Comparison of ENCODE assay signal across 11 cellular contexts in genomic region chr11:20026629-20027545, GRCh38.
DNase-seq lines count a peak whose midpoint lies in the region; ATAC-seq and TF ChIP-seq lines count a peak whose summit lies in the region.
"Had no signal": no experiment of that assay in that cellular context is flagged by ENCODE, and none has a peak within 500 bp of the region (broad histone marks: within the 10 kb centered on the region; RNA-seq: fewer than 3 reads in every experiment).

No MANE protein-coding gene starts in this region.

- DNase-seq in NCI-H2227 (lab: John Stamatoyannopoulos, UW; ENCODE audit: unreplicated experiment) = peak; percentile 60
- no peak for DNase-seq in NCI-H2227 treated with DMSO at 0.1 percent for 48 hours (lab: John Stamatoyannopoulos, UW)
- DNase-seq in SJCRH30 = peak; percentile 85 to 88
- peak; percentile 82 for DNase-seq in iPS-NIHi11 (ENCODE audit: low spot score)
- DNase-seq in thyroid gland = peak; percentile 86 to 90
- no peak for DNase-seq in medulla oblongata (ENCODE audit: extremely low spot score)
- DNase-seq: activated CD4-positive, alpha-beta T cell treated with anti-CD3 and anti-CD28 coated beads for 36 hours; Peyer's patch had no signal

- H3K27ac ChIP-seq in SJCRH30 (peak overlapping the region; percentile 89), thyroid gland (peak overlapping the region; percentile 72 to 82 (median 82))
- H3K27ac ChIP-seq: Peyer's patch had no signal

- intact Hi-C loops in thyroid gland (cut with DNase I) = no loop called here

- no peaks in the 10 kb centered on the region for H3K9me3 ChIP-seq in SJCRH30 (replicated peaks)
- H3K9me3 ChIP-seq in thyroid gland = no peaks in the 10 kb centered on the region
- H3K9me3 ChIP-seq: Peyer's patch had no signal

- peaks cover 76% of the 10 kb centered on the region for H3K4me1 ChIP-seq in SJCRH30
- peaks cover 55 to 77% of the 10 kb centered on the region in 2 donors for H3K4me1 ChIP-seq in thyroid gland
- H3K4me1 ChIP-seq: Peyer's patch had no signal

- H3K36me3 ChIP-seq in SJCRH30 = no peaks in the 10 kb centered on the region; the same call in 1 of the 2 replicates
- no peaks in the 10 kb centered on the region for H3K36me3 ChIP-seq in thyroid gland
- H3K36me3 ChIP-seq: Peyer's patch had no signal

- TF ChIP-seq POLR2A in thyroid gland (IDR thresholded peaks at IDR 0.05) = peak in 1 of 2 donors; percentile 23

- H3K4me3 ChIP-seq in SJCRH30 (peak overlapping the region; percentile 36), thyroid gland (replicated peaks in 1 of 3) (no peak overlapping the region)
- H3K4me3 ChIP-seq: Peyer's patch had no signal

- 40 to 52% methylated on average over 14 to 15 of the region's 15 CpGs for WGBS in thyroid gland, 2 donors

- ATAC-seq in GM18520 (IDR thresholded peaks at IDR 0.05; ENCODE audit: unreplicated experiment) (no peak), GM19397 (IDR thresholded peaks at IDR 0.05; ENCODE audit: unreplicated experiment) (no peak)
- ATAC-seq: activated CD4-positive, alpha-beta T cell treated with anti-CD3 and anti-CD28 coated beads for 36 hours; stimulated activated memory B cell treated with anti-CD40 and anti-IgM and Interleukin-4, amounts not matched to agents 10 μg/mL and 1 μg/mL and 100 μg/mL, for 72 hours had no signal

- H3K27me3 ChIP-seq in SJCRH30 (no peaks in the 10 kb centered on the region), thyroid gland (no peaks in the 10 kb centered on the region)
- H3K27me3 ChIP-seq: Peyer's patch had no signal

- TF ChIP-seq CTCF in thyroid gland (IDR thresholded peaks at IDR 0.05) = no peak

Comparison
In these comparisons a context has a peak if more than half of its experiments do, and no peak if none do; other contexts are left out.
1. DNase-seq: peak in NCI-H2227 (single experiment), SJCRH30 (2 of 2), iPS-NIHi11 (single experiment) and thyroid gland (2 of 2); none in NCI-H2227 treated with DMSO at 0.1 percent for 48 hours (single experiment) and medulla oblongata (single experiment).